15 cellular contexts compared by ENCODE assay signal in genomic region chr1:9296850-9297249, GRCh38.
"Had no signal": no experiment of that assay in that cellular context is flagged by ENCODE, and none has a peak within 500 bp of the region (broad histone marks: within the 10 kb centered on the region; RNA-seq: fewer than 3 reads in every experiment).

No MANE protein-coding gene starts in this region.

- ATAC-seq: left lung; naive thymus-derived CD4-positive, alpha-beta T cell; stimulated activated naive CD8-positive, alpha-beta T cell treated with anti-CD3 and anti-CD28 coated beads, Interleukin-15, amount 100 ng/mL, for 72 hours had no signal

- H3K27ac ChIP-seq: adrenal gland, cardiac muscle cell, left lung, ovary, testis, vagina, VCaP had no signal

- H3K4me3 ChIP-seq: adrenal gland, cardiac muscle cell, left lung, ovary, testis, vagina had no signal

- DNase-seq: activated CD4-positive, alpha-beta T cell treated with anti-CD3 and anti-CD28 coated beads for 1 hour; activated CD4-positive, alpha-beta T cell treated with anti-CD3 and anti-CD28 coated beads, Interleukin-2, amount 50 U/mL, for 4 hours; activated naive CD4-positive, alpha-beta T cell treated with anti-CD3 and anti-CD28 coated beads, Interleukin-2, amount 10 ng/mL, durations not matched to agents 7 days and 5 days; adrenal gland; hippocampal formation; kidney; left lung; mammary epithelial cell; naive thymus-derived CD4-positive, alpha-beta T cell; ovary; stimulated activated naive CD8-positive, alpha-beta T cell treated with anti-CD3 and anti-CD28 coated beads, Interleukin-15, amount 100 ng/mL, for 72 hours; testis had no signal

- H3K9me3 ChIP-seq: adrenal gland, left lung, ovary, testis, vagina had no signal

- H3K36me3 ChIP-seq: adrenal gland, cardiac muscle cell, ovary, vagina had no signal

- H3K27me3 ChIP-seq: adrenal gland, cardiac muscle cell, ovary, testis, vagina had no signal
